Comparison of ENCODE assay signal across 1 cellular context in the genomic region with DNA sequence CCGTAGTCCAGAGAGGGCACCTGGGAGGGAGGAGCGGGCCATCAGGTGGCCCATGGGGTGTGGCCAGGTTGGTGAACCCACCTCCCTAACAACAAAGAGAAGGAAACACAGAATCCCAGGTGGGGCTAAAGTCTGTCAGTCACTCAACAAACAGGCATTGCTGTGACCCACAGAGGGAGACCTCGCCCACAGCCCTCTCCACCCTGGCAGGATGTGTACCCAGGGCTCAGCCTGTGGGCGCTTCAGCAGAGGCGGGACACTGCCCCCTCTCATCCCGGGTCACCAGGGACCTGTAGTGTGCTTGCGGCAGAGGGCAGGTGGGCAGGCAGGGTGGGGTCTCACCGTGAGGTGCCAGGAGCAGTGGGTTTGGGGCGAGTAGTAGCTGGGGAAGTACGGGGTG.
TF ChIP-seq lines count a peak whose summit lies in the region.

No MANE protein-coding gene starts in this region.

TF ChIP-seq in H1, 55 proteins besides CTCF, POLR2A, EP300 and RAD21:
- TF ChIP-seq KDM4A (IDR thresholded peaks at IDR 0.05; ENCODE audit: low read depth, low read length, severe bottlenecking) (no peak), CTBP2 (IDR thresholded peaks at IDR 0.05; ENCODE audit: borderline replicate concordance, insufficient read depth, insufficient read length, low read length) (no peak), KDM1A (IDR thresholded peaks at IDR 0.05; ENCODE audit: borderline replicate concordance, low read length) (no peak), BCL11A (IDR thresholded peaks at IDR 0.05; ENCODE audit: low read depth in 2 of 2, low read length in 2 of 2) (no peak), YY1 (IDR thresholded peaks at IDR 0.05; ENCODE audit: low read depth, low read length) (no peak), BRCA1 (IDR thresholded peaks at IDR 0.05; ENCODE audit: low read depth, low read length) (no peak)
- TF ChIP-seq, protein P1, sequence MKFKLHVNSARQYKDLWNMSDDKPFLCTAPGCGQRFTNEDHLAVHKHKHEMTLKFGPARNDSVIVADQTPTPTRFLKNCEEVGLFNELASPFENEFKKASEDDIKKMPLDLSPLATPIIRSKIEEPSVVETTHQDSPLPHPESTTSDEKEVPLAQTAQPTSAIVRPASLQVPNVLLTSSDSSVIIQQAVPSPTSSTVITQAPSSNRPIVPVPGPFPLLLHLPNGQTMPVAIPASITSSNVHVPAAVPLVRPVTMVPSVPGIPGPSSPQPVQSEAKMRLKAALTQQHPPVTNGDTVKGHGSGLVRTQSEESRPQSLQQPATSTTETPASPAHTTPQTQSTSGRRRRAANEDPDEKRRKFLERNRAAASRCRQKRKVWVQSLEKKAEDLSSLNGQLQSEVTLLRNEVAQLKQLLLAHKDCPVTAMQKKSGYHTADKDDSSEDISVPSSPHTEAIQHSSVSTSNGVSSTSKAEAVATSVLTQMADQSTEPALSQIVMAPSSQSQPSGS (IDR thresholded peaks at IDR 0.05; ENCODE audit: low read length): no peak
TF ChIP-seq in H1: peak in this region for 0.
